19 cellular contexts compared by ENCODE assay signal in the genomic region with DNA sequence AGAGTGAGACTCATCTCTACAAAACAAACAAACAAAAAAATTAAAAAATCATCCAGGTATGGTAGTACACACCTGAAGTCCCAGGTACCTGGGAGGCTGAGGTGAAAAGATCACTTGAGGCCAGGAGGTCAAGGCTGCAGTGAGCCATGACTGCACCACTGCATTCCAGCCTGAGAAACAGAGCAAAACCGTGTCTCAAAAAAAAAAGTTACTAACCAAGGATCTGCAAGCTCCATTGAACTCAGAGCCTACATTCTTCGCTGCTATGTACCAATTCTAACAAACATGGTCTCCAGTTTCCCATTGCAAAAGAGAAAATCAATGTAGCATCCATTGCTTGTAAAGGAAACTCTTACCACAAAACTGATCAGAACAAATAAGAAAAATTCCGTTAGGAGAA.
"Had no signal": no experiment of that assay in that cellular context is flagged by ENCODE, and none has a peak within 500 bp of the region (broad histone marks: within the 10 kb centered on the region; RNA-seq: fewer than 3 reads in every experiment).

No MANE protein-coding gene starts in this region.

- H3K27ac Mint-ChIP-seq: dendritic cell treated with granulocyte-macrophage colony-stimulating factor and Interleukin-4, amounts not matched to agents 40 ng/mL and 50 ng/mL, for 4 days; stimulated activated naive CD8-positive, alpha-beta T cell treated with anti-CD3 and anti-CD28 coated beads, Interleukin-15, Interleukin-2, amounts not matched to agents 100 ng/mL and 50 ng/mL, for 24 hours had no signal

- H3K4me3 ChIP-seq: mucosa of descending colon, pancreas, upper lobe of right lung had no signal

- H3K9me2 ChIP-seq: SK-N-SH had no signal

- H3K9me3 ChIP-seq: mucosa of descending colon, pancreas, SK-N-SH, upper lobe of right lung had no signal

- H3K27ac ChIP-seq: brain microvascular endothelial cell, upper lobe of right lung had no signal

- H3K36me3 ChIP-seq: brain microvascular endothelial cell had no signal

- H3K27me3 Mint-ChIP-seq: activated naive CD8-positive, alpha-beta T cell; dendritic cell treated with granulocyte-macrophage colony-stimulating factor and Interleukin-4, amounts not matched to agents 40 ng/mL and 50 ng/mL, for 4 days; stimulated activated naive CD8-positive, alpha-beta T cell treated with anti-CD3 and anti-CD28 coated beads, Interleukin-15, Interleukin-2, amounts not matched to agents 100 ng/mL and 50 ng/mL, for 24 hours had no signal

- H3K4me3 Mint-ChIP-seq: activated naive CD8-positive, alpha-beta T cell; dendritic cell treated with granulocyte-macrophage colony-stimulating factor and Interleukin-4, amounts not matched to agents 40 ng/mL and 50 ng/mL, for 4 days; stimulated activated naive CD8-positive, alpha-beta T cell treated with anti-CD3 and anti-CD28 coated beads, Interleukin-15, Interleukin-2, amounts not matched to agents 100 ng/mL and 50 ng/mL, for 24 hours had no signal

- ATAC-seq: mucosa of descending colon, upper lobe of right lung had no signal

- H3K4me2 ChIP-seq: SK-N-SH had no signal

- H3K27me3 ChIP-seq: brain microvascular endothelial cell, pancreas, upper lobe of right lung had no signal

- DNase-seq: activated CD4-positive, CD25-positive, alpha-beta regulatory T cell treated with anti-CD3 and anti-CD28 coated beads, Interleukin-2, amount 50 U/mL, for 72 hours; activated gamma-delta T cell; activated T-cell treated with anti-CD3 and anti-CD28 coated beads, Interleukin-2, amount 50 U/mL, for 1 hour; amygdala; brain microvascular endothelial cell; cerebellar nuclear complex; hypothalamus; left cardiac atrium; mucosa of descending colon; pancreas; retina; SK-N-SH; stimulated activated CD4-positive, alpha-beta T cell treated with anti-CD3 and anti-CD28 coated beads, Interleukin-15, amount 100 ng/mL, for 24 hours; stimulated activated CD4-positive, alpha-beta T cell treated with anti-CD3 and anti-CD28 coated beads, Interleukin-4, amount 100 ng/mL, for 24 hours; T-helper 2 cell; upper lobe of right lung had no signal

- H3K9me3 Mint-ChIP-seq: dendritic cell treated with granulocyte-macrophage colony-stimulating factor and Interleukin-4, amounts not matched to agents 40 ng/mL and 50 ng/mL, for 4 days; stimulated activated naive CD8-positive, alpha-beta T cell treated with anti-CD3 and anti-CD28 coated beads, Interleukin-15, Interleukin-2, amounts not matched to agents 100 ng/mL and 50 ng/mL, for 24 hours had no signal
